ENCODE assay signal across 1 cellular context in genomic region chr4:148514581-148514980, GRCh38.
TF ChIP-seq lines count a peak whose summit lies in the region.

No MANE protein-coding gene starts in this region.

TF ChIP-seq in neural cell, 6 proteins besides CTCF, POLR2A, EP300 and RAD21:
- TF ChIP-seq REST (IDR thresholded peaks at IDR 0.05; ENCODE audit: borderline replicate concordance) (no peak), SMC3 (conservative IDR thresholded peaks at IDR 0.05; ENCODE audit: poor library complexity) (no peak), EZH2 (IDR thresholded peaks at IDR 0.05; ENCODE audit: borderline replicate concordance, insufficient read depth, low read length, poor library complexity, severe bottlenecking) (no peak), TAF1 (IDR thresholded peaks at IDR 0.05; ENCODE audit: low read depth) (no peak), POLR2AphosphoS5 (IDR thresholded peaks at IDR 0.05) (no peak), MXI1 (conservative IDR thresholded peaks at IDR 0.05; ENCODE audit: poor library complexity, severe bottlenecking) (no peak)
